ENCODE assay signal across 6 cellular contexts in the genomic region with DNA sequence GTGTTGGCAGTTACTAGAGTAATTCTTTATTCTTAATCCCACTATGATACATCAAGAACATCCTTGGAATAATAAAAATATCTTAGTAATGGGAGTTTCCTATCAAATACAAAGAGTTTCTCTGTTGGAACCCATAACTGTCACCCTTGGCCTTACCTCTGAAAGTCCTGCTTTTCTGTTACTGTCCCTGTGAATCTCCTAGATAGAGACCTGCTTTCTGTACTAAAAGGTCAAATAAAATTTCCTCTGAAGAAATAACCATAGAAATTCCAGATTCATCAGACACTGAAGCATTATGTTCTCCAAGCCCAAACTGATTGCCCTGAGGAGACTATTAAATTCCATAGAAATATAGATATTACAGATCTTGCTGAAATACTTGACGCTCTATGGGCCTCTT.
"Had no signal": no experiment of that assay in that cellular context is flagged by ENCODE, and none has a peak within 500 bp of the region (broad histone marks: within the 10 kb centered on the region; RNA-seq: fewer than 3 reads in every experiment).

No MANE protein-coding gene starts in this region.

- ATAC-seq: HepG2, K562 had no signal

- H3K4me1 Mint-ChIP-seq: IgD-negative memory B cell had no signal

- H3K27me3 Mint-ChIP-seq: IgD-negative memory B cell had no signal

- H3K4me3 ChIP-seq: K562 had no signal

- H3K27ac ChIP-seq: HL-60 had no signal

- H3K4me3 Mint-ChIP-seq: IgD-negative memory B cell had no signal

- DNase-seq: IMR-90, KBM-7 had no signal
